17 cellular contexts compared by ENCODE assay signal in genomic region chr9:19699757-19700156, GRCh38.
DNase-seq lines count a peak whose midpoint lies in the region; ATAC-seq and TF ChIP-seq lines count a peak whose summit lies in the region.
"Had no signal": no experiment of that assay in that cellular context is flagged by ENCODE, and none has a peak within 500 bp of the region (broad histone marks: within the 10 kb centered on the region; RNA-seq: fewer than 3 reads in every experiment).

No MANE protein-coding gene starts in this region.

- H3K4me3 ChIP-seq in KMS-11 (IDR thresholded peaks at IDR 0.05; ENCODE audit: insufficient read depth, low read depth, low read length) (no peak overlapping the region), SK-N-SH (ENCODE audit: low read depth in 2 of 2, low read length in 1 of 2) (no peak overlapping the region)
- H3K4me3 ChIP-seq: MG63 had no signal

- DNase-seq in G401 (ENCODE audit: low spot score) = peak; percentile 35
- DNase-seq in caudate nucleus (lab: John Stamatoyannopoulos, UW) = peak in 1 of 61 donors; percentile 31
- peak; percentile 42 for DNase-seq in iPS-NIHi7 (ENCODE audit: extremely low spot score)
- no peak for DNase-seq in SK-N-SH
- DNase-seq in A172 (ENCODE audit: low spot score) = no peak
- no peak for DNase-seq in DMS153 treated with DMSO at 0.1 percent for 48 hours (lab: John Stamatoyannopoulos, UW; ENCODE audit: unreplicated experiment)
- DNase-seq: CD4-positive, CD25-positive, alpha-beta regulatory T cell; EL; KBM-7; MG63; NCI-H1105; NCI-H1694 treated with DMSO at 0.1 percent for 48 hours; NCI-H446 had no signal

- H3K4me2 ChIP-seq in KMS-11 (peak overlapping the region; percentile 25), SK-N-SH (no peak overlapping the region)

- POLR2A ChIA-PET in SK-N-SH (lab: Yijun Ruan, JAX) = no interaction called here

- no peaks in the 10 kb centered on the region for H3K36me3 ChIP-seq in KMS-11 (ENCODE audit: insufficient read depth)
- no peaks in the 10 kb centered on the region for H3K36me3 ChIP-seq in SK-N-SH (replicated peaks in 1 of 2; ENCODE audit: control insufficient read depth in 1 of 2, insufficient read depth in 2 of 2, low read length in 1 of 2)
- H3K36me3 ChIP-seq: MG63 had no signal

- H3K4me1 ChIP-seq in KMS-11 (ENCODE audit: low read depth, poor library complexity, severe bottlenecking) = peaks cover 10% of the 10 kb centered on the region
- H3K4me1 ChIP-seq in SK-N-SH (ENCODE audit: control insufficient read depth in 1 of 2, insufficient read depth in 2 of 2, low read depth in 1 of 2, low read length in 1 of 2) = no peaks in the 10 kb centered on the region

- H4K20me1 ChIP-seq in KMS-11 (ENCODE audit: insufficient read depth) (no peaks in the 10 kb centered on the region), SK-N-SH (ENCODE audit: insufficient read depth) (no peaks in the 10 kb centered on the region)

- 20% methylated on average over 3 of the region's 3 CpGs for WGBS in SK-N-SH (ENCODE audit: low lambda C conversion rate)

- H3K27me3 ChIP-seq in KMS-11 (ENCODE audit: insufficient read depth, low read depth) = no peaks in the 10 kb centered on the region
- no peaks in the 10 kb centered on the region for H3K27me3 ChIP-seq in SK-N-SH (ENCODE audit: insufficient read depth)
- H3K27me3 ChIP-seq: MG63 had no signal

- no peak for TF ChIP-seq RAD21 in SK-N-SH (IDR thresholded peaks at IDR 0.05; ENCODE audit: low read length)

- peak overlapping the region; percentile 6; the same call in 1 of the 2 replicates for H2AFZ ChIP-seq in KMS-11 (ENCODE audit: low read depth)
- no peak overlapping the region for H2AFZ ChIP-seq in SK-N-SH (ENCODE audit: low read depth)

- no peaks in the 10 kb centered on the region for H3F3A ChIP-seq in SK-N-SH (replicated peaks; ENCODE audit: insufficient read depth)

- H3K27ac ChIP-seq in KMS-11 (no peak overlapping the region), caudate nucleus (ENCODE audit: low read depth, low read length) (peak overlapping the region; percentile 96), SK-N-SH (ENCODE audit: low read depth in 2 of 2, low read length in 1 of 2) (no peak overlapping the region)

- in situ Hi-C loops in G401 (cut with HindIII; ENCODE audit: low sequenced_read_pairs) = no loop called here

- no peak for ATAC-seq in esophagus mucosa
- ATAC-seq: Right ventricle myocardium inferior, SK-N-SH treated with all-trans-retinoic acid at 6 μM for 48 hours had no signal

- no peaks in the 10 kb centered on the region for H3K9me3 ChIP-seq in SK-N-SH
- H3K9me3 ChIP-seq: MG63 had no signal

- TF ChIP-seq EP300 in SK-N-SH (IDR thresholded peaks at IDR 0.05; ENCODE audit: borderline replicate concordance in 1 of 2, low read depth in 1 of 2, low read length in 1 of 2) = no peak

- H3K79me2 ChIP-seq in KMS-11 (ENCODE audit: insufficient read depth, low read depth) = no peaks in the 10 kb centered on the region
- H3K79me2 ChIP-seq in SK-N-SH (ENCODE audit: insufficient read depth) = no peaks in the 10 kb centered on the region

- H3K9me2 ChIP-seq in SK-N-SH = no peaks in the 10 kb centered on the region

- TF ChIP-seq CTCF in KMS-11 (conservative IDR thresholded peaks at IDR 0.05; ENCODE audit: low read depth, low read length) = no peak
- TF ChIP-seq CTCF in SK-N-SH (IDR thresholded peaks at IDR 0.05) = no peak

- CTCF ChIA-PET in SK-N-SH (lab: Yijun Ruan, JAX) = no interaction called here

- H3K9ac ChIP-seq in KMS-11 (no peak overlapping the region), SK-N-SH (no peak overlapping the region)

TF ChIP-seq in SK-N-SH, 30 proteins besides CTCF, POLR2A, EP300 and RAD21:
- TF ChIP-seq SMC3 (IDR thresholded peaks at IDR 0.05; ENCODE audit: low read depth, low read length) = no peak
- no peak for TF ChIP-seq NRF1 (IDR thresholded peaks at IDR 0.05; ENCODE audit: low read depth, low read length)
- no peak for TF ChIP-seq POLR2AphosphoS5 (IDR thresholded peaks at IDR 0.05; ENCODE audit: low read depth, low read length)

Comparison
In these comparisons a context has a peak if more than half of its experiments do, and no peak if none do; other contexts are left out.
1. DNase-seq: peak in G401 (single experiment) and iPS-NIHi7 (single experiment); none in SK-N-SH (single experiment), A172 (single experiment) and DMS153 treated with DMSO at 0.1 percent for 48 hours (single experiment).